In genomic region chr13:93505104-93505952, GRCh38 we compare ENCODE assay signal across 18 cellular contexts.
DNase-seq lines count a peak whose midpoint lies in the region; ATAC-seq, FAIRE-seq and TF ChIP-seq lines count a peak whose summit lies in the region.
"Had no signal": no experiment of that assay in that cellular context is flagged by ENCODE, and none has a peak within 500 bp of the region (broad histone marks: within the 10 kb centered on the region; RNA-seq: fewer than 3 reads in every experiment).

No MANE protein-coding gene starts in this region.

- peak; percentile 29 for DNase-seq in AG10803 (ENCODE audit: low read depth)
- peak; percentile 33 for DNase-seq in HCEC 1CT
- peak; percentile 56 for DNase-seq in astrocyte (ENCODE audit: low read depth)
- no peak for DNase-seq in left lobe of liver (ENCODE audit: low spot score)
- no peak for DNase-seq in Peyer's patch
- no peak for DNase-seq in dorsolateral prefrontal cortex
- no peak for DNase-seq in activated CD8-positive, alpha-beta memory T cell treated with anti-CD3 and anti-CD28 coated beads for 24 hours
- DNase-seq in SHP77 (lab: John Stamatoyannopoulos, UW): no peak
- DNase-seq: activated B cell treated with CpG ODN at 0.5 μM for 24 hours; activated naive CD4-positive, alpha-beta T cell treated with Interleukin-2 at 50 U/mL for 16 hours; immature natural killer cell; NCI-H2081; OCI-M1; psoas muscle; stimulated activated CD4-positive, alpha-beta T cell treated with anti-CD3 and anti-CD28 coated beads, Interleukin-2, amount 100 ng/mL, for 24 hours; T-cell had no signal

- ATAC-seq in left lobe of liver: peak; percentile 39
- ATAC-seq: psoas muscle, T-cell had no signal

- H3K4me1 ChIP-seq in astrocyte (ENCODE audit: insufficient read depth, low read length) (no peaks in the 10 kb centered on the region), Peyer's patch (no peaks in the 10 kb centered on the region)
- H3K4me1 ChIP-seq: breast epithelium, psoas muscle had no signal

- no peaks in the 10 kb centered on the region for H3K27me3 ChIP-seq in astrocyte (ENCODE audit: insufficient read depth, low read length)
- no peaks in the 10 kb centered on the region for H3K27me3 ChIP-seq in Peyer's patch
- H3K27me3 ChIP-seq in dorsolateral prefrontal cortex: peaks cover 0 to 5% (median 0%) of the 10 kb centered on the region in 45 donors
- H3K27me3 ChIP-seq: breast epithelium had no signal

- H3K4me2 ChIP-seq in astrocyte (ENCODE audit: low read length): no peak overlapping the region

- H3K4me3 ChIP-seq in AG10803 (ENCODE audit: low read length): no peak overlapping the region
- H3K4me3 ChIP-seq in astrocyte (ENCODE audit: insufficient read depth, low read depth, low read length): no peak overlapping the region
- H3K4me3 ChIP-seq in Peyer's patch: no peak overlapping the region
- no peak overlapping the region for H3K4me3 ChIP-seq in dorsolateral prefrontal cortex
- H3K4me3 ChIP-seq: breast epithelium, psoas muscle had no signal

- no peaks in the 10 kb centered on the region for H3K27me3 Mint-ChIP-seq in astrocyte (ENCODE audit: low read depth, unreplicated experiment)
- H3K27me3 Mint-ChIP-seq: activated B cell treated with CpG ODN at 0.5 μM for 24 hours, B cell, T-cell had no signal

- H3K36me3 ChIP-seq in astrocyte (ENCODE audit: insufficient read depth, low read length): no peaks in the 10 kb centered on the region
- H3K36me3 ChIP-seq in Peyer's patch: no peaks in the 10 kb centered on the region
- H3K36me3 ChIP-seq: breast epithelium had no signal

- TF ChIP-seq CTCF in AG10803 (conservative IDR thresholded peaks at IDR 0.05; ENCODE audit: low read length) (no peak), astrocyte (IDR thresholded peaks at IDR 0.05; ENCODE audit: insufficient read depth, low read depth, low read length) (no peak), Peyer's patch (IDR thresholded peaks at IDR 0.05) (no peak), dorsolateral prefrontal cortex (IDR thresholded peaks at IDR 0.05 in 54 of 56, conservative IDR thresholded peaks at IDR 0.05 in 2 of 56; ENCODE audit: low read depth in 1 of 56, partially characterized antibody in 56 of 56) (no peak)

- peak overlapping the region; percentile 38 for H3K27ac Mint-ChIP-seq in astrocyte (ENCODE audit: unreplicated experiment)
- H3K27ac Mint-ChIP-seq: activated B cell treated with CpG ODN at 0.5 μM for 24 hours, B cell, immature natural killer cell, T-cell had no signal

- peaks cover 15% of the 10 kb centered on the region for H3K4me1 Mint-ChIP-seq in astrocyte (ENCODE audit: low read depth, unreplicated experiment)
- H3K4me1 Mint-ChIP-seq: activated B cell treated with CpG ODN at 0.5 μM for 24 hours, B cell, immature natural killer cell had no signal

- H4K20me1 ChIP-seq in astrocyte (ENCODE audit: insufficient read depth, low read length): peaks cover 38% of the 10 kb centered on the region

- H3K9me3 ChIP-seq in astrocyte (ENCODE audit: insufficient read depth, low read depth, low read length) (no peaks in the 10 kb centered on the region), Peyer's patch (no peaks in the 10 kb centered on the region)
- H3K9me3 ChIP-seq: breast epithelium, psoas muscle had no signal

- no peak for FAIRE-seq in astrocyte (lab: Jason Lieb, UNC)

- H3K9me3 Mint-ChIP-seq in astrocyte (ENCODE audit: unreplicated experiment): no peaks in the 10 kb centered on the region

- no peak for TF ChIP-seq POLR2A in Peyer's patch (IDR thresholded peaks at IDR 0.05)

- H3K4me3 Mint-ChIP-seq in astrocyte (ENCODE audit: unreplicated experiment): no peak overlapping the region
- H3K4me3 Mint-ChIP-seq: activated B cell treated with CpG ODN at 0.5 μM for 24 hours, B cell, immature natural killer cell, T-cell had no signal

- no peaks in the 10 kb centered on the region for H3K36me3 Mint-ChIP-seq in astrocyte (ENCODE audit: low read depth, unreplicated experiment)
- H3K36me3 Mint-ChIP-seq: immature natural killer cell, T-cell had no signal

- no peak overlapping the region for H3K9ac ChIP-seq in astrocyte (ENCODE audit: low read length)

- H2AFZ ChIP-seq in astrocyte (ENCODE audit: low read depth, low read length): no peak overlapping the region

- H3K79me2 ChIP-seq in astrocyte (ENCODE audit: insufficient read depth, low read length): no peaks in the 10 kb centered on the region

- intact Hi-C loops in dorsolateral prefrontal cortex (cut with DNase I): no loop called here

- H3K27ac ChIP-seq in astrocyte (ENCODE audit: low read depth, low read length) (no peak overlapping the region), Peyer's patch (no peak overlapping the region), dorsolateral prefrontal cortex (no peak overlapping the region)
- H3K27ac ChIP-seq: breast epithelium, psoas muscle had no signal

Comparison
In these comparisons a context has a peak if more than half of its experiments do, and no peak if none do; other contexts are left out.
1. DNase-seq: peak in AG10803 (single experiment), HCEC 1CT (single experiment) and astrocyte (single experiment); none in left lobe of liver (single experiment), Peyer's patch (0 of 3), dorsolateral prefrontal cortex (0 of 10), activated CD8-positive, alpha-beta memory T cell treated with anti-CD3 and anti-CD28 coated beads for 24 hours (single experiment) and SHP77 (0 of 2).